17 cellular contexts compared by ENCODE assay signal in the genomic region with DNA sequence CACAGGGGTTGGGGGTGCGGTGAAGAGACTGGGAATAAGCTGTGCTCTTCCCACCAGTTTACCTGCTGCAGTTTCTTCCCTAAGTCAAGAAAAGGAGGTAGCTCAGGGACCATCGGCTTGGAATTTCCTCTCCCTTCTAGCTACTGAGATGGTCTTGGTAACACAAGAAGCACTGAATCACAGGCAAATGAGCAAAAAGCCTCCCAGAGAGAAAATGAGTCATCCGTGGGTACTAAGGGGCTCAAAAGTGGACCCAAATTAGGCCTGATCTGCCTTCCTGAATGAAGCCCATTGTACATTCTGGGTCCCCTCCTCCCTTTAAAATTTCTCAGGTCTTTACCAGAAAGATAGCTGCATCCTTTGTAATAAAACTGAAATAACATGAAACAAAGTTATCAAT. TPM values are rescaled to one million over a fixed set of nuclear protein-coding genes. Genes with fewer than 3 reads are reported as not detected.
DNase-seq lines count a peak whose midpoint lies in the region; ATAC-seq and TF ChIP-seq lines count a peak whose summit lies in the region.
"Had no signal": no experiment of that assay in that cellular context is flagged by ENCODE, and none has a peak within 500 bp of the region (broad histone marks: within the 10 kb centered on the region; RNA-seq: fewer than 3 reads in every experiment).

No MANE protein-coding gene starts in this region.

- H3K9me2 ChIP-seq in GM23248 (ENCODE audit: insufficient read depth): no peaks in the 10 kb centered on the region
- H3K9me2 ChIP-seq in Karpas-422 (replicated peaks; ENCODE audit: insufficient read depth, low read length): no peaks in the 10 kb centered on the region

- in situ Hi-C loops in GM23248 (cut with MboI): no loop called here

- peak; percentile 73 for DNase-seq in GM23248
- no peak for DNase-seq in RWPE2 (ENCODE audit: low spot score)
- peak; percentile 45 for DNase-seq in epithelial cell of esophagus (ENCODE audit: low read depth)
- no peak for DNase-seq in Karpas-422
- DNase-seq in NCI-H1694 treated with DMSO at 0.1 percent for 48 hours (lab: John Stamatoyannopoulos, UW): no peak
- DNase-seq: activated gamma-delta T cell, kidney, NCI-H146, NCI-H82, testis had no signal

- H3K27me3 ChIP-seq in GM23248 (replicated peaks; ENCODE audit: insufficient read depth) (no peaks in the 10 kb centered on the region), RWPE2 (ENCODE audit: insufficient read depth, poor library complexity, severe bottlenecking) (no peaks in the 10 kb centered on the region), skeletal muscle satellite cell (ENCODE audit: control insufficient read depth, insufficient read depth, low read length) (no peaks in the 10 kb centered on the region), Karpas-422 (ENCODE audit: low read length) (no peaks in the 10 kb centered on the region)
- H3K27me3 ChIP-seq: right atrium auricular region, SJSA1, testis had no signal

- H3K9me3 ChIP-seq in GM23248 (ENCODE audit: low read depth): no peaks in the 10 kb centered on the region
- no peaks in the 10 kb centered on the region for H3K9me3 ChIP-seq in RWPE2 (ENCODE audit: severe bottlenecking)
- H3K9me3 ChIP-seq in skeletal muscle satellite cell (replicated peaks; ENCODE audit: low read length): no peaks in the 10 kb centered on the region
- H3K9me3 ChIP-seq in Karpas-422 (ENCODE audit: low read length): no peaks in the 10 kb centered on the region
- H3K9me3 ChIP-seq: right atrium auricular region, SJSA1, testis had no signal

- H3K4me2 ChIP-seq in GM23248 (ENCODE audit: unreplicated experiment): no peak overlapping the region
- H3K4me2 ChIP-seq in skeletal muscle satellite cell (ENCODE audit: low read length): peak overlapping the region; percentile 14
- no peak overlapping the region for H3K4me2 ChIP-seq in Karpas-422 (ENCODE audit: low read depth, low read length, poor library complexity, severe bottlenecking)
- H3K4me2 ChIP-seq: GM23338 had no signal

- H3K36me3 ChIP-seq in GM23248 (ENCODE audit: low read depth): no peaks in the 10 kb centered on the region
- H3K36me3 ChIP-seq in RWPE2 (ENCODE audit: low read depth): peaks cover 42% of the 10 kb centered on the region
- no peaks in the 10 kb centered on the region for H3K36me3 ChIP-seq in skeletal muscle satellite cell (ENCODE audit: insufficient read depth, low read length)
- H3K36me3 ChIP-seq in Karpas-422 (ENCODE audit: insufficient read depth, low read length): no peaks in the 10 kb centered on the region
- H3K36me3 ChIP-seq: right atrium auricular region, SJSA1 had no signal

- 0 out of 3 replicates have a peak, but pooled peaks have one; percentile 9 for ATAC-seq in RWPE2 (ENCODE audit: low read depth)
- ATAC-seq in GM21786 (IDR thresholded peaks at IDR 0.05; ENCODE audit: unreplicated experiment): no peak
- ATAC-seq: GM23338; naive thymus-derived CD4-positive, alpha-beta T cell had no signal

- TF ChIP-seq CTCF in RWPE2 (IDR thresholded peaks at IDR 0.05; ENCODE audit: poor library complexity, severe bottlenecking) (no peak), epithelial cell of esophagus (IDR thresholded peaks at IDR 0.05; ENCODE audit: insufficient read depth, low read depth, low read length, missing control alignments) (no peak)

- WGBS in GM23248 (ENCODE audit: low coverage in 1 of 2, low lambda C conversion rate in 2 of 2, missing lambda C conversion rate in 2 of 2), 2 experiments: 43 to 61% methylated on average over 3 of the region's 3 CpGs

- H2AFZ ChIP-seq in GM23248: no peak overlapping the region
- no peak overlapping the region for H2AFZ ChIP-seq in Karpas-422 (ENCODE audit: low read length)
- H2AFZ ChIP-seq: GM23338 had no signal

- no peak overlapping the region for H3K4me3 ChIP-seq in GM23248
- no peak overlapping the region for H3K4me3 ChIP-seq in RWPE2 (ENCODE audit: severe bottlenecking)
- no peak overlapping the region for H3K4me3 ChIP-seq in epithelial cell of esophagus (ENCODE audit: low read length)
- H3K4me3 ChIP-seq in skeletal muscle satellite cell (ENCODE audit: low read length): no peak overlapping the region
- no peak overlapping the region for H3K4me3 ChIP-seq in Karpas-422 (ENCODE audit: low read length)
- H3K4me3 ChIP-seq: GM12878, GM23338, right atrium auricular region, SJSA1, testis had no signal

- H3K27ac ChIP-seq in GM23248: no peak overlapping the region
- peak overlapping the region; percentile 44 for H3K27ac ChIP-seq in RWPE2 (ENCODE audit: poor library complexity, severe bottlenecking)
- no peak overlapping the region for H3K27ac ChIP-seq in Karpas-422 (ENCODE audit: low read length)
- H3K27ac ChIP-seq: right atrium auricular region, SJSA1, testis had no signal

- no peaks in the 10 kb centered on the region for H4K20me1 ChIP-seq in GM23248 (ENCODE audit: insufficient read depth)
- H4K20me1 ChIP-seq in Karpas-422 (ENCODE audit: insufficient read depth, low read depth, low read length): no peaks in the 10 kb centered on the region

- no peaks in the 10 kb centered on the region for H3K79me2 ChIP-seq in GM23248 (ENCODE audit: insufficient read depth)
- H3K79me2 ChIP-seq in Karpas-422 (ENCODE audit: low read length): no peaks in the 10 kb centered on the region

- H3F3A ChIP-seq in GM23248 (ENCODE audit: insufficient read depth): peaks cover 21% of the 10 kb centered on the region

- H3K9ac ChIP-seq in GM23248 (no peak overlapping the region), skeletal muscle satellite cell (ENCODE audit: low read depth, low read length) (no peak overlapping the region), Karpas-422 (ENCODE audit: low read length) (no peak overlapping the region)

- peaks cover 20% of the 10 kb centered on the region for H3K4me1 ChIP-seq in GM23248 (ENCODE audit: insufficient read depth)
- peaks cover 43% of the 10 kb centered on the region for H3K4me1 ChIP-seq in RWPE2 (ENCODE audit: insufficient read depth, poor library complexity, severe bottlenecking)
- H3K4me1 ChIP-seq in skeletal muscle satellite cell (ENCODE audit: control insufficient read depth, insufficient read depth, low read length): peaks cover 12% of the 10 kb centered on the region
- no peaks in the 10 kb centered on the region for H3K4me1 ChIP-seq in Karpas-422 (ENCODE audit: low read length)
- H3K4me1 ChIP-seq: right atrium auricular region, testis had no signal

RNA-seq across cellular contexts. Expression of a gene that starts 49.9 kb away (rescaled TPM):
- total RNA-seq in GM23248 (2014; rRNA removed; shearing (Covaris generic)): 0.51 and 1.3 TPM in 2 replicates
- 0.86 and 0.90 TPM in 2 replicates for polyA plus RNA-seq in GM23248 (2016; fragmentation: Nextera tagmentation; extraction: Ambion mirVana)
- 0.51 and 2.8 TPM in 2 replicates for total RNA-seq in skeletal muscle satellite cell (2012; rRNA removed)
- total RNA-seq in Karpas-422 (2014; rRNA removed; shearing (Covaris generic); ENCODE audit: low replicate concordance): not detected in 2 replicates
- polyA plus RNA-seq: naive thymus-derived CD4-positive, alpha-beta T cell had no signal

Comparison
In these comparisons a context has a peak if more than half of its experiments do, and no peak if none do; other contexts are left out.
1. DNase-seq: peak in GM23248 (single experiment) and epithelial cell of esophagus (single experiment); none in RWPE2 (single experiment), Karpas-422 (single experiment) and NCI-H1694 treated with DMSO at 0.1 percent for 48 hours (single experiment).